Comparison of ENCODE assay signal across 23 cellular contexts in the genomic region with DNA sequence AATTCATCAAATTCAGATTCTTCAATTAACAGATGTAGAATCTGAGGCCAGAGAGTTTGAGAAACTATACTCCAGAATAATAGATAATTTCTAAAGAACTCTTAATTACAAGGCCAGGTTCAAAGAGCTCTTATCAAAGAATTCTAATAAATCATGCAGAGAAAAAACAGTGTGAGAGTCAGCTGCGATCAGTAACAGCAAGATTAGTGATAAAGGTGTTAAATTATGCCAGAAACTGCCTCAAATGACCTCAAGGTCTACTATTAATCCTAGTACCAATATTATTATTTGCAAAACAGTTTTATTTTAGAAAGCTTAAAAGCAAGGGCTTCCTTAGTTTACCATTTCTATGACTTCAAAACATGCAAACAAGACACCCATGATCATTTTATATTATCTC.
"Had no signal": no experiment of that assay in that cellular context is flagged by ENCODE, and none has a peak within 500 bp of the region (broad histone marks: within the 10 kb centered on the region; RNA-seq: fewer than 3 reads in every experiment).

No MANE protein-coding gene starts in this region.

- H3K9me3 ChIP-seq: colonic mucosa, esophagus muscularis mucosa, esophagus squamous epithelium, gastrocnemius medialis, gastroesophageal sphincter, heart left ventricle, heart right ventricle had no signal

- H3K36me3 ChIP-seq: colonic mucosa, esophagus muscularis mucosa, esophagus squamous epithelium, gastrocnemius medialis, gastroesophageal sphincter, heart left ventricle, heart right ventricle had no signal

- H3K4me3 ChIP-seq: colonic mucosa, coronary artery, dorsolateral prefrontal cortex, esophagus muscularis mucosa, esophagus squamous epithelium, gastrocnemius medialis, gastroesophageal sphincter, heart left ventricle, heart right ventricle had no signal

- H3K27me3 ChIP-seq: colonic mucosa, dorsolateral prefrontal cortex, esophagus muscularis mucosa, esophagus squamous epithelium, foreskin keratinocyte, gastrocnemius medialis, gastroesophageal sphincter, heart left ventricle, heart right ventricle had no signal

- DNase-seq: colonic mucosa; cortex of kidney; dermis blood vessel endothelial cell; dorsolateral prefrontal cortex; effector CD4-positive, alpha-beta T cell; effector CD8-positive, alpha-beta T cell; effector memory CD4-positive, alpha-beta T cell; effector memory CD8-positive, alpha-beta T cell; endodermal cell; erythroblast; esophagus squamous epithelium; foreskin fibroblast; foreskin keratinocyte; foreskin melanocyte; gastrocnemius medialis; glutamatergic neuron; head of caudate nucleus; heart left ventricle; heart right ventricle had no signal

- H3K27ac ChIP-seq: colonic mucosa, coronary artery, dorsolateral prefrontal cortex, epithelial cell of prostate, esophagus muscularis mucosa, esophagus squamous epithelium, foreskin keratinocyte, gastrocnemius medialis, gastroesophageal sphincter, heart left ventricle, heart right ventricle had no signal

- H3K4me1 ChIP-seq: colonic mucosa, esophagus squamous epithelium, foreskin keratinocyte, heart left ventricle, heart right ventricle had no signal
